Comparison of ENCODE assay signal across 14 cellular contexts in genomic region chr1:21912038-21912758, GRCh38. TPM values are rescaled to one million over a fixed set of nuclear protein-coding genes. Genes with fewer than 3 reads are reported as not detected.
A peak's percentile ranks its signal among the peaks of the same experiment; 100 is the strongest.
DNase-seq lines count a peak whose midpoint lies in the region; ATAC-seq and TF ChIP-seq lines count a peak whose summit lies in the region.
"Had no signal": no experiment of that assay in that cellular context is flagged by ENCODE, and none has a peak within 500 bp of the region (broad histone marks: within the 10 kb centered on the region; RNA-seq: fewer than 3 reads in every experiment).

No MANE protein-coding gene starts in this region.

- H3K27ac ChIP-seq in GM23248 (peak overlapping the region; percentile 96), mesenchymal stem cell (ENCODE audit: low read length, poor library complexity, severe bottlenecking) (peak overlapping the region; percentile 19), stomach (peak overlapping the region; percentile 62 to 97 (median 92))
- H3K27ac ChIP-seq: KMS-11 had no signal

- H2AFZ ChIP-seq in GM23248 = no peak overlapping the region
- H2AFZ ChIP-seq in mesenchymal stem cell (ENCODE audit: low read depth, low read length) = no peak overlapping the region

- TF ChIP-seq EP300 in stomach (IDR thresholded peaks at IDR 0.05) = no peak

- H4K20me1 ChIP-seq in GM23248 (ENCODE audit: insufficient read depth) = no peaks in the 10 kb centered on the region

- H3K9me3 Mint-ChIP-seq in naive thymus-derived CD8-positive, alpha-beta T cell = no peaks in the 10 kb centered on the region
- H3K9me3 Mint-ChIP-seq: activated CD4-positive, alpha-beta T cell treated with anti-CD3 and anti-CD28 coated beads, Interleukin-2, amount 10 ng/mL, durations not matched to agents 24 days and 14 days; CD4-positive, alpha-beta memory T cell had no signal

- no peaks in the 10 kb centered on the region for H3K27me3 Mint-ChIP-seq in naive thymus-derived CD8-positive, alpha-beta T cell
- H3K27me3 Mint-ChIP-seq: activated CD4-positive, alpha-beta T cell treated with anti-CD3 and anti-CD28 coated beads, Interleukin-2, amount 10 ng/mL, durations not matched to agents 24 days and 14 days; CD4-positive, alpha-beta memory T cell had no signal

- no peak for ATAC-seq in HG02981 (IDR thresholded peaks at IDR 0.05; ENCODE audit: unreplicated experiment)
- no peak for ATAC-seq in naive thymus-derived CD8-positive, alpha-beta T cell

- H3K9me2 ChIP-seq in GM23248 (ENCODE audit: insufficient read depth) = no peaks in the 10 kb centered on the region

- no peak overlapping the region for H2BK15ac ChIP-seq in mesenchymal stem cell (ENCODE audit: low read depth, poor library complexity, severe bottlenecking)

- 75 to 77% methylated on average over 9 of the region's 9 CpGs for WGBS in GM23248 (ENCODE audit: low coverage in 1 of 2, low lambda C conversion rate in 2 of 2, missing lambda C conversion rate in 2 of 2), 2 experiments
- WGBS in mesenchymal stem cell = 94% methylated on average over 6 of the region's 9 CpGs
- WGBS in stomach, 5 donors = 61 to 81% (median 77%) methylated on average over 9 of the region's 9 CpGs

- in situ Hi-C loops in GM23248 (cut with MboI) = no loop called here

- no peak overlapping the region for H3K4me3 Mint-ChIP-seq in naive thymus-derived CD8-positive, alpha-beta T cell
- H3K4me3 Mint-ChIP-seq: activated CD4-positive, alpha-beta T cell treated with anti-CD3 and anti-CD28 coated beads, Interleukin-2, amount 10 ng/mL, durations not matched to agents 24 days and 14 days; CD4-positive, alpha-beta memory T cell had no signal

- H4K91ac ChIP-seq in mesenchymal stem cell (ENCODE audit: low read length) = peak overlapping the region; percentile 57

- no peak overlapping the region for H2BK5ac ChIP-seq in mesenchymal stem cell (ENCODE audit: low read depth, low read length, poor library complexity, severe bottlenecking)

- H3K9me3 ChIP-seq in GM23248 (ENCODE audit: low read depth) (no peaks in the 10 kb centered on the region), adipocyte (ENCODE audit: control insufficient read depth, low read length) (no peaks in the 10 kb centered on the region), mesenchymal stem cell (ENCODE audit: control insufficient read depth, low read length) (no peaks in the 10 kb centered on the region), stomach (no peaks in the 10 kb centered on the region)

- no peak for TF ChIP-seq POLR2A in stomach (IDR thresholded peaks at IDR 0.05)

- peaks cover 27% of the 10 kb centered on the region for H3K79me1 ChIP-seq in mesenchymal stem cell (replicated peaks; ENCODE audit: low read length, poor library complexity, severe bottlenecking)

- intact Hi-C loops in stomach (cut with DNase I; ENCODE audit: low total_unique reads) = no loop called here

- H3K79me2 ChIP-seq in GM23248 (ENCODE audit: insufficient read depth) = peaks cover 92% of the 10 kb centered on the region

- H2BK12ac ChIP-seq in mesenchymal stem cell (ENCODE audit: low read length in 2 of 2) = no peak overlapping the region

- no peak overlapping the region for H2BK120ac ChIP-seq in mesenchymal stem cell (ENCODE audit: low read depth, low read length)

- H3K4me1 Mint-ChIP-seq in naive thymus-derived CD8-positive, alpha-beta T cell = peaks cover 8 to 34% (median 24%) of the 10 kb centered on the region in 4 donors
- H3K4me1 Mint-ChIP-seq: CD4-positive, alpha-beta memory T cell had no signal

- H3K23ac ChIP-seq in mesenchymal stem cell (ENCODE audit: low read length in 2 of 2) = peak overlapping the region in 1 of 2 experiments; percentile 5

- no peak overlapping the region for H3K4me3 ChIP-seq in GM23248
- H3K4me3 ChIP-seq in adipocyte (ENCODE audit: low read length) = peak overlapping the region; percentile 8
- H3K4me3 ChIP-seq in mesenchymal stem cell (ENCODE audit: insufficient read depth in 1 of 2, low read depth in 1 of 2, low read length in 2 of 2) = no peak overlapping the region
- no peak overlapping the region for H3K4me3 ChIP-seq in stomach

- H3K27ac Mint-ChIP-seq in naive thymus-derived CD8-positive, alpha-beta T cell = peak overlapping the region in 2 of 10 donors; percentile 37 to 38
- H3K27ac Mint-ChIP-seq: activated CD4-positive, alpha-beta T cell treated with anti-CD3 and anti-CD28 coated beads, Interleukin-2, amount 10 ng/mL, durations not matched to agents 24 days and 14 days had no signal

- no peak overlapping the region for H3K4ac ChIP-seq in mesenchymal stem cell (ENCODE audit: low read depth in 1 of 2, low read length in 2 of 2)

- POLR2A ChIA-PET in naive thymus-derived CD8-positive, alpha-beta T cell (lab: Charles Lee) = interaction anchor here (1.5 kb wide), 1 partner anchor 44 kb away, joined by 3 read pairs; no protein-coding TSS in a partner anchor

- no peaks in the 10 kb centered on the region for H3K27me3 ChIP-seq in GM23248 (replicated peaks; ENCODE audit: insufficient read depth)
- H3K27me3 ChIP-seq in adipocyte (replicated peaks; ENCODE audit: control insufficient read depth, insufficient read depth, low read length) = no peaks in the 10 kb centered on the region
- no peaks in the 10 kb centered on the region for H3K27me3 ChIP-seq in mesenchymal stem cell (ENCODE audit: control insufficient read depth in 1 of 2, insufficient read depth in 1 of 2, low read length in 2 of 2)
- no peaks in the 10 kb centered on the region for H3K27me3 ChIP-seq in stomach

- peaks cover 69% of the 10 kb centered on the region for H3K4me1 ChIP-seq in GM23248 (ENCODE audit: insufficient read depth)
- H3K4me1 ChIP-seq in adipocyte (ENCODE audit: control insufficient read depth, insufficient read depth, low read length) = peaks cover 88% of the 10 kb centered on the region
- peaks cover 53% of the 10 kb centered on the region for H3K4me1 ChIP-seq in mesenchymal stem cell (ENCODE audit: control insufficient read depth, insufficient read depth, low read depth, low read length)
- H3K4me1 ChIP-seq in stomach = peaks cover 85 to 100% (median 99%) of the 10 kb centered on the region in 4 donors

- H3K9ac ChIP-seq in GM23248 (peak overlapping the region; percentile 79), adipocyte (ENCODE audit: low read length) (peak overlapping the region; percentile 90), mesenchymal stem cell (ENCODE audit: low read length) (peak overlapping the region; percentile 92)
- H3K9ac ChIP-seq: KMS-11 had no signal

- no peak for DNase-seq in GM23248
- no peak for DNase-seq in adipocyte (ENCODE audit: low read depth)
- no peak for DNase-seq in mesenchymal stem cell
- no peak for DNase-seq in stomach
- no peak for DNase-seq in NCI-H1105 treated with DMSO at 0.1 percent for 48 hours (lab: John Stamatoyannopoulos, UW)
- DNase-seq in EL = no peak
- DNase-seq in naive thymus-derived CD8-positive, alpha-beta T cell = no peak
- DNase-seq: activated CD4-positive, alpha-beta T cell treated with anti-CD3 and anti-CD28 coated beads, Interleukin-2, amount 10 ng/mL, durations not matched to agents 24 days and 14 days; activated gamma-delta T cell treated with Interleukin-2 at 50 U/mL for 16 hours; CD4-positive, alpha-beta memory T cell; retina; T-helper 1 cell had no signal

- peaks cover 58% of the 10 kb centered on the region for H3F3A ChIP-seq in GM23248 (ENCODE audit: insufficient read depth)

- H4K8ac ChIP-seq in mesenchymal stem cell (ENCODE audit: low read length) = no peak overlapping the region

- TF ChIP-seq CTCF in stomach (IDR thresholded peaks at IDR 0.05) = no peak

- H3K18ac ChIP-seq in mesenchymal stem cell (ENCODE audit: low read depth in 1 of 2, low read length in 2 of 2) = peak overlapping the region; percentile 11 to 19

- peak overlapping the region; percentile 83 for H2AK5ac ChIP-seq in mesenchymal stem cell (ENCODE audit: low read length, severe bottlenecking)

- H3K14ac ChIP-seq in mesenchymal stem cell (ENCODE audit: low read length in 2 of 2) = no peak overlapping the region

- peak overlapping the region; percentile 32 for H3K4me2 ChIP-seq in GM23248 (ENCODE audit: unreplicated experiment)
- H3K4me2 ChIP-seq in mesenchymal stem cell (ENCODE audit: low read length, poor library complexity, severe bottlenecking) = no peak overlapping the region
- H3K4me2 ChIP-seq: KMS-11 had no signal

- peaks cover 0 to 2% (median 0%) of the 10 kb centered on the region in 3 donors for H3K36me3 Mint-ChIP-seq in naive thymus-derived CD8-positive, alpha-beta T cell
- H3K36me3 Mint-ChIP-seq: CD4-positive, alpha-beta memory T cell had no signal

- peaks cover 5% of the 10 kb centered on the region for H3K36me3 ChIP-seq in GM23248 (ENCODE audit: low read depth)
- peaks cover 28% of the 10 kb centered on the region for H3K36me3 ChIP-seq in adipocyte (ENCODE audit: control insufficient read depth, insufficient read depth, low read length, severe bottlenecking)
- peaks cover 16 to 33% of the 10 kb centered on the region in 2 experiments for H3K36me3 ChIP-seq in mesenchymal stem cell (ENCODE audit: control insufficient read depth in 1 of 2, insufficient read depth in 2 of 2, low read depth in 1 of 2, low read length in 2 of 2)
- peaks cover 0 to 3% (median 0%) of the 10 kb centered on the region in 4 donors for H3K36me3 ChIP-seq in stomach

RNA-seq across cellular contexts. Expression of gene HSPG2, which starts 24.9 kb away (rescaled TPM):
- 407 and 458 TPM in 2 replicates for total RNA-seq in GM23248 (2014; rRNA removed; shearing (Covaris generic))
- polyA plus RNA-seq in GM23248 (2016; fragmentation: Nextera tagmentation; extraction: Ambion mirVana) (123 and 126 TPM in 2 replicates), stomach (10 to 100 TPM; 21.7 to 98.5 (median 62.1) TPM)
- 26.3 TPM for polyA plus RNA-seq in mesenchymal stem cell (2013, experiment 1 of 2)
- polyA plus RNA-seq in mesenchymal stem cell (2013, experiment 2 of 2) = 21.0 TPM
- total RNA-seq in stomach = 100 to 1,000 TPM in 4 of 5 donors, 10 to 100 TPM in 1; 88.7 to 504 (median 186) TPM
- total RNA-seq in naive thymus-derived CD8-positive, alpha-beta T cell = 1 to 10 TPM; 6.4 to 7.2 TPM
- under 1 TPM in 2 of 3 donors, not detected in 1; 0.46 to 0.76 TPM for polyA plus RNA-seq in naive thymus-derived CD8-positive, alpha-beta T cell
- polyA plus RNA-seq: CD4-positive, alpha-beta memory T cell had no signal

Comparison
In these comparisons a context has a peak if more than half of its experiments do, and no peak if none do; other contexts are left out.
1. H3K27ac ChIP-seq: peak in every context shown above with its lines; median percentile 96 in GM23248; 92 in stomach; 19 in mesenchymal stem cell.
2. RNA of gene HSPG2, which starts 24.9 kb away (total RNA-seq): 407 to 458 TPM in GM23248 and 88.7 to 504 TPM in stomach; 6.4 to 7.2 TPM in naive thymus-derived CD8-positive, alpha-beta T cell; every median in the first group is over 10 times any median in the second.
3. Peak in every context shown above with its lines, with median percentiles within 50 percentile points of each other: H3K9ac ChIP-seq.